ENCODE assay signal across 8 cellular contexts in genomic region chr2:195656131-195656858, GRCh38. TPM values are rescaled to one million over a fixed set of nuclear protein-coding genes. Genes with fewer than 3 reads are reported as not detected.
DNase-seq lines count a peak whose midpoint lies in the region; ATAC-seq and TF ChIP-seq lines count a peak whose summit lies in the region.

No MANE protein-coding gene starts in this region.

- no peaks in the 10 kb centered on the region for H3K36me3 Mint-ChIP-seq in chondrocyte (ENCODE audit: low read depth)
- peaks cover 4 to 35% (median 12%) of the 10 kb centered on the region in 5 donors for H3K36me3 Mint-ChIP-seq in naive thymus-derived CD4-positive, alpha-beta T cell

- DNase-seq in GM12865 (ENCODE audit: low read depth) (no peak), NB4 (ENCODE audit: low read depth) (peak; percentile 61), chondrocyte (ENCODE audit: low spot score) (no peak), kidney glomerular epithelial cell (lab: John Stamatoyannopoulos, UW) (no peak), epidermal melanocyte (ENCODE audit: insufficient read length, low spot score) (no peak), H4 (ENCODE audit: low spot score) (no peak)
- peak in 1 of 9 donors; percentile 19 for DNase-seq in naive thymus-derived CD4-positive, alpha-beta T cell

- ATAC-seq in naive thymus-derived CD4-positive, alpha-beta T cell = no peak
- ATAC-seq in HG03342 (IDR thresholded peaks at IDR 0.05; ENCODE audit: unreplicated experiment) = no peak

- H3K4me1 ChIP-seq in naive thymus-derived CD4-positive, alpha-beta T cell (ENCODE audit: control insufficient read depth in 2 of 2, insufficient read depth in 2 of 2, low read length in 2 of 2) = peaks cover 0 to 24% of the 10 kb centered on the region in 2 donors

- peak overlapping the region; percentile 81 for H3K4me3 ChIP-seq in GM12865 (ENCODE audit: low read depth, low read length)
- H3K4me3 ChIP-seq in NB4 (ENCODE audit: low read depth, low read length) = peak overlapping the region; percentile 87
- peak overlapping the region; percentile 81 for H3K4me3 ChIP-seq in naive thymus-derived CD4-positive, alpha-beta T cell (ENCODE audit: low read length)

- no peaks in the 10 kb centered on the region for H3K27me3 ChIP-seq in naive thymus-derived CD4-positive, alpha-beta T cell (ENCODE audit: control insufficient read depth in 2 of 2, insufficient read depth in 2 of 2, low read length in 2 of 2)

- H3K9me3 ChIP-seq in naive thymus-derived CD4-positive, alpha-beta T cell (ENCODE audit: control insufficient read depth in 2 of 3, low read length in 3 of 3) = no peaks in the 10 kb centered on the region

- H3K27ac Mint-ChIP-seq in chondrocyte (ENCODE audit: unreplicated experiment) = peak overlapping the region; percentile 96
- H3K27ac Mint-ChIP-seq in naive thymus-derived CD4-positive, alpha-beta T cell = peak overlapping the region; percentile 98 to 100 (median 100)

- peaks cover 46% of the 10 kb centered on the region for H3K4me1 Mint-ChIP-seq in chondrocyte (ENCODE audit: low read depth)
- H3K4me1 Mint-ChIP-seq in naive thymus-derived CD4-positive, alpha-beta T cell = peaks cover 7 to 28% (median 24%) of the 10 kb centered on the region in 7 donors

- POLR2A ChIA-PET in naive thymus-derived CD4-positive, alpha-beta T cell (lab: Charles Lee) = interaction anchor here (0.6 to 5.7 kb wide), 44 partner anchors 8 to 1576 kb away, joined by 3 to 196 read pairs (median 4); no protein-coding TSS in a partner anchor

- H3K9me3 Mint-ChIP-seq in chondrocyte (ENCODE audit: low read depth) = no peaks in the 10 kb centered on the region
- peaks cover 0 to 11% (median 0%) of the 10 kb centered on the region in 11 donors for H3K9me3 Mint-ChIP-seq in naive thymus-derived CD4-positive, alpha-beta T cell

- CTCF ChIA-PET in naive thymus-derived CD4-positive, alpha-beta T cell (lab: Charles Lee) = interaction anchor here (0.9 to 2.4 kb wide), 8 partner anchors 29 to 282 kb away, joined by 3 to 21 read pairs (median 4); no protein-coding TSS in a partner anchor

- no peak for TF ChIP-seq CTCF in GM12865 (IDR thresholded peaks at IDR 0.05; ENCODE audit: insufficient read depth, low read depth, low read length, missing control alignments)
- no peak for TF ChIP-seq CTCF in NB4 (IDR thresholded peaks at IDR 0.05; ENCODE audit: low read depth, low read length)
- no peak for TF ChIP-seq CTCF in chondrocyte (IDR thresholded peaks at IDR 0.05)

- intact Hi-C loops in naive thymus-derived CD4-positive, alpha-beta T cell (cut with micrococcal nuclease) = loop anchor here (2.0 to 5.0 kb wide), 7 partner anchors 507 to 1861 kb away; partner anchors contain the start of genes MOB4 (in 1 of the 2) and STK17B (in 1 of the 2)

- H3K36me3 ChIP-seq in naive thymus-derived CD4-positive, alpha-beta T cell (ENCODE audit: control insufficient read depth in 2 of 3, insufficient read depth in 3 of 3, low read length in 3 of 3) = peaks cover 0 to 7% (median 0%) of the 10 kb centered on the region in 3 experiments

- no peaks in the 10 kb centered on the region for H3K27me3 Mint-ChIP-seq in chondrocyte (ENCODE audit: low read depth)
- H3K27me3 Mint-ChIP-seq in naive thymus-derived CD4-positive, alpha-beta T cell = peaks cover 0 to 9% (median 0%) of the 10 kb centered on the region in 5 donors

- peak overlapping the region; percentile 90 for H3K4me3 Mint-ChIP-seq in chondrocyte (ENCODE audit: unreplicated experiment)
- H3K4me3 Mint-ChIP-seq in naive thymus-derived CD4-positive, alpha-beta T cell = peak overlapping the region; percentile 95 to 100 (median 99)

- TF ChIP-seq POLR2A in NB4 (IDR thresholded peaks at IDR 0.05; ENCODE audit: extremely low read depth, insufficient read length) = peak; percentile 18

- peak overlapping the region; percentile 99 for H3K27ac ChIP-seq in naive thymus-derived CD4-positive, alpha-beta T cell (ENCODE audit: low read depth, low read length)

RNA-seq across cellular contexts. Expression of gene SLC39A10, which starts 0.7 kb away (rescaled TPM):
- total RNA-seq in chondrocyte = 19.8 to 39.6 TPM (median 24.0 TPM) in 3 replicates
- 10 to 100 TPM; 48.3 to 92.9 (median 60.7) TPM for total RNA-seq in naive thymus-derived CD4-positive, alpha-beta T cell
- 10 to 100 TPM in 1 of 2 donors, 1 to 10 TPM in 1; 6.6 to 17.1 TPM for polyA plus RNA-seq in naive thymus-derived CD4-positive, alpha-beta T cell
- total RNA-seq in H4 (2014; rRNA removed; shearing (Covaris generic)) = 19.1 and 19.2 TPM in 2 replicates
